In the genomic region with DNA sequence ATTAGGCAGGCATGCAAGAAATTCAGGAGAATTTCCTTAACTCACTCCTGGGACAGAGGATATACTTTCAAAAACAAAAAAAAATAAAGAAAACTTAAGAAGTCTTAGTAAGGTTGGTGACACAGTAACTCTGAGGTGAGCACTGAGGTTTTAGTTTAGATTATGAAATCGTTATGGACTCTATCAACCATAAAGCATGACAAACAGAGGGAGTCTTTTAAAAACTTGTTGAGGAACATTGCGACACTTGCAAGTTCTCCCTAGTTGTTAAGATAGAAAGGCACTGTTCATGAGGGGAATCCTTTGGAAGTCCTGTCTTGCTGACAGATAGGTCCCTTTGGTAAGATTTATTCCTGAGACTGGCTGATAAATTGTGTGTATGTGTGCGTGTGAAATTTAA, we compare ENCODE assay signal across 12 cellular contexts.
"Had no signal": no experiment of that assay in that cellular context is flagged by ENCODE, and none has a peak within 500 bp of the region (broad histone marks: within the 10 kb centered on the region; RNA-seq: fewer than 3 reads in every experiment).

No MANE protein-coding gene starts in this region.

- ATAC-seq: left lobe of liver had no signal

- H3K36me3 ChIP-seq: stomach, thoracic aorta had no signal

- H3K27me3 ChIP-seq: stomach had no signal

- H3K9me3 ChIP-seq: stomach, thoracic aorta had no signal

- H3K27ac ChIP-seq: stomach, thoracic aorta had no signal

- DNase-seq: activated naive CD4-positive, alpha-beta T cell treated with anti-CD3 and anti-CD28 coated beads, Interleukin-2, amount 50 U/mL, for 16 hours; amniotic stem cell; cerebellar nuclear complex; glutamatergic neuron; immature natural killer cell; mesenchymal stem cell; nephron progenitor cell; stimulated activated CD4-positive, alpha-beta T cell treated with anti-CD3 and anti-CD28 coated beads, Interleukin-4, amount 100 ng/mL, for 24 hours; stomach had no signal

- FAIRE-seq: urothelium cell line had no signal

- H3K4me1 ChIP-seq: stomach had no signal

- H3K4me3 ChIP-seq: stomach, thoracic aorta had no signal
